ENCODE assay signal across 8 cellular contexts in the genomic region with DNA sequence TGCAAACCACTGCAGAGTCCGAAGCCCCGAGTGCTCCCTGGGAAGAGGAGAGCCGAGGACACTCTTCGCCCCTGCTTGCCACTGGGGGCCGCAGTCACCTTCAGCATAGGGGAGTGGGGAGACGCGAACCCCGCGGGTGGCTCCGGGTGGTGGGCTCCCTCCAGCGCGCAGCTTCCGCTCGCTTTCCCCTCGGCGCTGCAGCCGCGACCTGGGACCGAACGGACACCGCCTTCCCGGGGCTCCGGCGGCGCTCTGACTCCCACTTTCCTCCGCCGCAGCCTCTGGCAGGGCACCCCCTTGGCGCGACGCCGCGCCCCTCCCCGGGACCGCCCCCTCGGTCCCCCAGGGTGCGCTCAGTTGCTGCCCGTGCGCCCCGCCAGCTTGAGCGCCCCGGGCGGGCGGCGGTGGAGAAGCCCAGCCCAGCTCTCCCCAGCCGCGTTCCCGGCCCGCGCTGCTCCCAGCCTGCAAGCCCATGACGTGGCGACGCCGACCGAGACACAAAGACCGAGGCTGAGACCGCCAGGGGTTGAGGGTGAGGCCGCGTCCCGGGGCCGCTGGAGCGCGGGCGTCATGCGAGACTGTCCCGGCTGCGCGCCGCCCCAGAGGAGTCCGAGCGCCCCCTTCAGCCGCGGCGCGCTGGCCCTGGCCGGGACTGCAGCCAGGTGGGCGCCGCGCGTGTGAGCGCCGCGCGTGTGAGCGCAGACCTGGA. TPM values are rescaled to one million over a fixed set of nuclear protein-coding genes. Genes with fewer than 3 reads are reported as not detected.
DNase-seq lines count a peak whose midpoint lies in the region; ATAC-seq and TF ChIP-seq lines count a peak whose summit lies in the region.

A gene with protein sequence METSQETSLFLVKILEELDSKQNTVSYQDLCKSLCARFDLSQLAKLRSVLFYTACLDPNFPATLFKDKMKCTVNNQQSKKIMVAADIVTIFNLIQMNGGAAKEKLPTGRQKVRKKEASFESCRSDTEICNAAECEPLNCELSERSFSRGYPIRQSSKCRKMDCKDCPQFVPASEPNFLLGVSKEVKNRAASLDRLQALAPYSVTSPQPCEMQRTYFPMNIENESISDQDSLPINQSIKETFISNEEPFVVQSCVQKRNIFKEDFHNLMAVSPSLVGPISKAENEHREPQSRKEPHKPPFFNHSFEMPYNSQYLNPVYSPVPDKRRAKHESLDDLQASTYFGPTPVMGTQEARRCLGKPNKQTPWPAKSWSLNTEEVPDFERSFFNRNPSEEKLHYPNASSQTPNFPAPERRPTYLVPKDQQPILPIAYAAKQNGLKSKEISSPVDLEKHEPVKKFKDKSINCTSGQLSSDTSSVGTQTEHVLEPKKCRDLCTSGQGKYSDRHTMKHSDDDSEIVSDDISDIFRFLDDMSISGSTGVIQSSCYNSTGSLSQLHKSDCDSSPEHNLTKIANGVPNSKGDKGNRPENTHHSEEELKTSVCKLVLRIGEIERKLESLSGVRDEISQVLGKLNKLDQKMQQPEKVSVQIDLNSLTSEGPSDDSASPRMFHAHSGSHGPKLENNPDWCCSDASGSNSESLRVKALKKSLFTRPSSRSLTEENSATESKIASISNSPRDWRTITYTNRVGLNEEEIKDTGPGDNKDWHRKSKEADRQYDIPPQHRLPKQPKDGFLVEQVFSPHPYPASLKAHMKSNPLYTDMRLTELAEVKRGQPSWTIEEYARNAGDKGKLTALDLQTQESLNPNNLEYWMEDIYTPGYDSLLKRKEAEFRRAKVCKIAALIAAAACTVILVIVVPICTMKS (plus strand): TSS at position 701 of the 709 bp plus-strand sequence. CDS start 23,812 bp downstream, outside the sequence.

- peak; percentile 51 for DNase-seq in stimulated activated CD4-positive, alpha-beta T cell treated with anti-CD3 and anti-CD28 coated beads, Interleukin-15, amount 100 ng/mL, for 24 hours
- no peak for DNase-seq in stimulated activated CD4-positive, alpha-beta T cell treated with anti-CD3 and anti-CD28 coated beads, Interleukin-4, amount 100 ng/mL, for 1 hour
- DNase-seq in glutamatergic neuron (peak; percentile 80), immature natural killer cell (no peak)

- H3K4me3 Mint-ChIP-seq in glutamatergic neuron (ENCODE audit: unreplicated experiment) (peak within 1 kb of the TSS; percentile 88), immature natural killer cell (peak within 1 kb of the TSS in 1 of 5 donors; percentile 19)

- TF ChIP-seq CTCF in WI38 (IDR thresholded peaks at IDR 0.05; ENCODE audit: low read depth, low read length): peak; percentile 18; the same call in 1 of the 2 replicates
- TF ChIP-seq CTCF in glutamatergic neuron (IDR thresholded peaks at IDR 0.05; ENCODE audit: partially characterized antibody, unreplicated experiment): peak; percentile 25

- no peak for ATAC-seq in HG02852 (IDR thresholded peaks at IDR 0.05; ENCODE audit: unreplicated experiment)
- no peak for ATAC-seq in GM18498 (IDR thresholded peaks at IDR 0.05; ENCODE audit: unreplicated experiment)

- H3K27ac Mint-ChIP-seq in glutamatergic neuron (ENCODE audit: unreplicated experiment): peak within 1 kb of the TSS; percentile 63
- no peak within 1 kb of the TSS for H3K27ac Mint-ChIP-seq in immature natural killer cell

- H3K36me3 Mint-ChIP-seq in glutamatergic neuron (ENCODE audit: unreplicated experiment) (no peaks in the 10 kb centered on the region), immature natural killer cell (peaks cover 0 to 3% (median 0%) of the 10 kb centered on the region in 3 donors)

- H3K36me3 ChIP-seq in rectal smooth muscle tissue (ENCODE audit: control insufficient read depth, insufficient read depth, low read length): no peaks in the 10 kb centered on the region

- no peaks in the 10 kb centered on the region for H3K4me1 ChIP-seq in rectal smooth muscle tissue (ENCODE audit: control insufficient read depth, insufficient read depth, low read length)

- peaks cover 9% of the 10 kb centered on the region for H3K27me3 ChIP-seq in rectal smooth muscle tissue (ENCODE audit: control insufficient read depth, insufficient read depth, low read length)

- H3K27me3 Mint-ChIP-seq in glutamatergic neuron (ENCODE audit: unreplicated experiment): peaks cover 8% of the 10 kb centered on the region
- peaks cover 15 to 25% (median 16%) of the 10 kb centered on the region in 3 donors for H3K27me3 Mint-ChIP-seq in immature natural killer cell (ENCODE audit: low read depth in 3 of 3)

- H3K4me3 ChIP-seq in WI38 (ENCODE audit: low read depth, low read length) (peak within 1 kb of the TSS; percentile 62), rectal smooth muscle tissue (ENCODE audit: low read length) (peak within 1 kb of the TSS; percentile 48)

- H3K9ac ChIP-seq in rectal smooth muscle tissue (ENCODE audit: low read length): no peak within 1 kb of the TSS

- H3K4me1 Mint-ChIP-seq in glutamatergic neuron (ENCODE audit: low read depth, unreplicated experiment) (peaks cover 4% of the 10 kb centered on the region), immature natural killer cell (peaks cover 4 to 6% of the 10 kb centered on the region in 2 donors)

- H3K27ac ChIP-seq in rectal smooth muscle tissue (ENCODE audit: low read depth, low read length): no peak within 1 kb of the TSS

- H3K9me3 Mint-ChIP-seq in glutamatergic neuron (ENCODE audit: unreplicated experiment) (peaks cover 3% of the 10 kb centered on the region), immature natural killer cell (peaks cover 0 to 3% (median 0%) of the 10 kb centered on the region in 6 donors)

RNA-seq across cellular contexts. Expression of the gene that starts here (rescaled TPM):
- total RNA-seq in glutamatergic neuron (ENCODE audit: unreplicated experiment): 8.5 TPM
- under 1 TPM in 2 of 3 donors, not detected in 1; 0.07 to 0.09 TPM for polyA plus RNA-seq in immature natural killer cell

Comparison
In these comparisons a context has a peak if more than half of its experiments do, and no peak if none do; other contexts are left out.
1. DNase-seq: peak in stimulated activated CD4-positive, alpha-beta T cell treated with anti-CD3 and anti-CD28 coated beads, Interleukin-15, amount 100 ng/mL, for 24 hours (single experiment) and glutamatergic neuron (single experiment); none in stimulated activated CD4-positive, alpha-beta T cell treated with anti-CD3 and anti-CD28 coated beads, Interleukin-4, amount 100 ng/mL, for 1 hour (single experiment) and immature natural killer cell (0 of 3).